Comparison of ENCODE assay signal across 27 cellular contexts in the genomic region with DNA sequence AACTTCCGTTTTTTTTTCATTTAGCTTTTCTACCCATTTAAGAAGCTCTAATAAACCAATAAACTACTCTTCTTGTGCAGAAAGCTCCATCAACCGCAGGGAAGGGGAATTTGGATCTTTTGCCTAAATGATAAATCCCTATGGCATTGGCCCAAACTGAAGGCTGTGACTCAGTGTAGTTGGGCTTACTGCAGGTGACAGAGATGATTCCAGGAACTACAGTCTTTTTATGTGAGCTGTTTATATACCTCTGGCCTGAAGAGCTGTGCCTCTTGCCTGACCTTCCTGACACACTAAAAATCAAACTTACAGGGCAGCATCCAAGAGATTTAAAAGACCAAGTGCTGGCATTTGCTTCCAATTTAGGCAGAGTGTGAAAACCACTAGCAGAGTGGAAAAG. TPM values are rescaled to one million over a fixed set of nuclear protein-coding genes. Genes with fewer than 3 reads are reported as not detected.
DNase-seq lines count a peak whose midpoint lies in the region; ATAC-seq and TF ChIP-seq lines count a peak whose summit lies in the region.
"Had no signal": no experiment of that assay in that cellular context is flagged by ENCODE, and none has a peak within 500 bp of the region (broad histone marks: within the 10 kb centered on the region; RNA-seq: fewer than 3 reads in every experiment).

No MANE protein-coding gene starts in this region.

- H3K27me3 Mint-ChIP-seq in stimulated activated naive CD8-positive, alpha-beta T cell treated with anti-CD3 and anti-CD28 coated beads, Interleukin-15, amount 100 ng/mL, for 72 hours = no peaks in the 10 kb centered on the region
- no peaks in the 10 kb centered on the region for H3K27me3 Mint-ChIP-seq in activated T-helper 17 cell treated with anti-CD3 and anti-CD28 coated beads, Interleukin-2, amount 50 U/mL, for 72 hours
- H3K27me3 Mint-ChIP-seq in natural killer cell (ENCODE audit: low read depth in 2 of 2) = no peaks in the 10 kb centered on the region
- H3K27me3 Mint-ChIP-seq: activated B cell treated with CpG ODN at 0.5 μM for 24 hours; activated CD4-positive, alpha-beta memory T cell treated with anti-CD3 and anti-CD28 coated beads for 36 hours; stimulated activated naive CD8-positive, alpha-beta T cell treated with anti-CD3 and anti-CD28 coated beads, Interleukin-15, Interleukin-2, amounts not matched to agents 100 ng/mL and 50 ng/mL, for 24 hours had no signal

- no peaks in the 10 kb centered on the region for H3K4me1 ChIP-seq in HAP-1
- H3K4me1 ChIP-seq: Caco-2, heart right ventricle, spleen had no signal

- no peak for DNase-seq in stimulated activated naive CD8-positive, alpha-beta T cell treated with anti-CD3 and anti-CD28 coated beads, Interleukin-15, Interleukin-2, amounts not matched to agents 100 U/mL and 50 U/mL, for 24 hours
- DNase-seq in stimulated activated naive CD8-positive, alpha-beta T cell treated with anti-CD3 and anti-CD28 coated beads, Interleukin-15, amount 100 ng/mL, for 72 hours = no peak
- DNase-seq in kidney tubule cell (ENCODE audit: low spot score) = peak; percentile 76
- no peak for DNase-seq in stimulated activated CD4-positive, alpha-beta T cell treated with anti-CD3 and anti-CD28 coated beads, Interleukin-12 subunit alpha, Interleukin-12 subunit beta, amount 100 ng/mL, for 4 hours
- no peak for DNase-seq in natural killer cell
- DNase-seq in NCI-H510A treated with DMSO at 0.1 percent for 48 hours (lab: John Stamatoyannopoulos, UW) = no peak
- no peak for DNase-seq in HAP-1 (ENCODE audit: low spot score in 2 of 2)
- DNase-seq: activated B cell treated with CpG ODN at 0.5 μM for 24 hours; activated CD4-positive, alpha-beta memory T cell treated with anti-CD3 and anti-CD28 coated beads for 36 hours; activated naive CD4-positive, alpha-beta T cell treated with Interleukin-2 at 50 U/mL for 16 hours; Caco-2; GOT3; heart right ventricle; mammary epithelial cell; NCI-H146; NCI-H526 treated with DMSO at 0.1 percent for 48 hours; nucleus accumbens; retina; spleen; stimulated activated CD4-positive, alpha-beta T cell treated with anti-CD3 and anti-CD28 coated beads, Interleukin-4, amount 100 ng/mL, for 24 hours; T-helper 9 cell; transverse colon had no signal

- H3K4me3 ChIP-seq in HAP-1 = no peak overlapping the region
- H3K4me3 ChIP-seq: BLaER1 treated with 17β-estradiol and CSF1 and Interleukin-3, amounts not matched to agents 10 nM and 100 nM; heart right ventricle; spleen; transverse colon had no signal

- no peak for TF ChIP-seq CTCF in natural killer cell (IDR thresholded peaks at IDR 0.05)

- H3K27me3 ChIP-seq in HAP-1 (ENCODE audit: low read depth) = no peaks in the 10 kb centered on the region
- H3K27me3 ChIP-seq: BLaER1 treated with 17β-estradiol and CSF1 and Interleukin-3, amounts not matched to agents 10 nM and 100 nM; heart right ventricle; spleen; transverse colon had no signal

- intact Hi-C loops in natural killer cell (cut with micrococcal nuclease) = no loop called here

- H3K4me1 Mint-ChIP-seq in stimulated activated naive CD8-positive, alpha-beta T cell treated with anti-CD3 and anti-CD28 coated beads, Interleukin-15, amount 100 ng/mL, for 72 hours = peaks cover 33% of the 10 kb centered on the region
- peaks cover 15% of the 10 kb centered on the region for H3K4me1 Mint-ChIP-seq in activated T-helper 17 cell treated with anti-CD3 and anti-CD28 coated beads, Interleukin-2, amount 50 U/mL, for 72 hours
- peaks cover 35 to 43% of the 10 kb centered on the region in 2 donors for H3K4me1 Mint-ChIP-seq in natural killer cell
- H3K4me1 Mint-ChIP-seq: central memory CD8-positive, alpha-beta T cell had no signal

- no peak overlapping the region for H3K27ac Mint-ChIP-seq in stimulated activated naive CD8-positive, alpha-beta T cell treated with anti-CD3 and anti-CD28 coated beads, Interleukin-15, amount 100 ng/mL, for 72 hours
- peak overlapping the region; percentile 76 for H3K27ac Mint-ChIP-seq in activated T-helper 17 cell treated with anti-CD3 and anti-CD28 coated beads, Interleukin-2, amount 50 U/mL, for 72 hours
- H3K27ac Mint-ChIP-seq in natural killer cell = peak overlapping the region in 1 of 2 donors; percentile 39
- H3K27ac Mint-ChIP-seq: activated B cell treated with CpG ODN at 0.5 μM for 24 hours; activated CD4-positive, alpha-beta memory T cell treated with anti-CD3 and anti-CD28 coated beads for 36 hours had no signal

- H3K9me3 Mint-ChIP-seq in stimulated activated naive CD8-positive, alpha-beta T cell treated with anti-CD3 and anti-CD28 coated beads, Interleukin-15, amount 100 ng/mL, for 72 hours = peaks cover 0 to 4% of the 10 kb centered on the region in 2 donors
- no peaks in the 10 kb centered on the region for H3K9me3 Mint-ChIP-seq in activated T-helper 17 cell treated with anti-CD3 and anti-CD28 coated beads, Interleukin-2, amount 50 U/mL, for 72 hours
- no peaks in the 10 kb centered on the region for H3K9me3 Mint-ChIP-seq in natural killer cell
- H3K9me3 Mint-ChIP-seq: activated B cell treated with CpG ODN at 0.5 μM for 24 hours; activated CD4-positive, alpha-beta memory T cell treated with anti-CD3 and anti-CD28 coated beads for 36 hours; central memory CD8-positive, alpha-beta T cell; stimulated activated naive CD8-positive, alpha-beta T cell treated with anti-CD3 and anti-CD28 coated beads, Interleukin-15, Interleukin-2, amounts not matched to agents 100 ng/mL and 50 ng/mL, for 24 hours had no signal

- no peak overlapping the region for H3K4me3 Mint-ChIP-seq in stimulated activated naive CD8-positive, alpha-beta T cell treated with anti-CD3 and anti-CD28 coated beads, Interleukin-15, amount 100 ng/mL, for 72 hours
- peak overlapping the region; percentile 27 for H3K4me3 Mint-ChIP-seq in activated T-helper 17 cell treated with anti-CD3 and anti-CD28 coated beads, Interleukin-2, amount 50 U/mL, for 72 hours
- H3K4me3 Mint-ChIP-seq in natural killer cell = no peak overlapping the region
- H3K4me3 Mint-ChIP-seq: activated B cell treated with CpG ODN at 0.5 μM for 24 hours; activated CD4-positive, alpha-beta memory T cell treated with anti-CD3 and anti-CD28 coated beads for 36 hours; central memory CD8-positive, alpha-beta T cell; stimulated activated naive CD8-positive, alpha-beta T cell treated with anti-CD3 and anti-CD28 coated beads, Interleukin-15, Interleukin-2, amounts not matched to agents 100 ng/mL and 50 ng/mL, for 24 hours had no signal

- H3K9me3 ChIP-seq in HAP-1 = no peaks in the 10 kb centered on the region
- H3K9me3 ChIP-seq: BLaER1 treated with 17β-estradiol and CSF1 and Interleukin-3, amounts not matched to agents 10 nM and 100 nM; Caco-2; heart right ventricle; transverse colon had no signal

- H3K36me3 ChIP-seq in HAP-1 (replicated peaks) = no peaks in the 10 kb centered on the region
- H3K36me3 ChIP-seq: BLaER1 treated with 17β-estradiol and CSF1 and Interleukin-3, amounts not matched to agents 10 nM and 100 nM; heart right ventricle; spleen; transverse colon had no signal

- in situ Hi-C loops in HAP-1 (cut with MboI; ENCODE audit: low sequenced_read_pairs) = no loop called here

- peak; percentile 36 for ATAC-seq in stimulated activated naive CD8-positive, alpha-beta T cell treated with anti-CD3 and anti-CD28 coated beads, Interleukin-15, Interleukin-2, amounts not matched to agents 100 U/mL and 50 U/mL, for 24 hours
- ATAC-seq in stimulated activated naive CD8-positive, alpha-beta T cell treated with anti-CD3 and anti-CD28 coated beads, Interleukin-15, amount 100 ng/mL, for 72 hours = no peak
- ATAC-seq in activated T-helper 17 cell treated with anti-CD3 and anti-CD28 coated beads, Interleukin-2, amount 50 U/mL, for 72 hours (replicated peaks) = peak; percentile 57
- no peak for ATAC-seq in natural killer cell
- ATAC-seq: heart right ventricle had no signal

- peaks cover 15% of the 10 kb centered on the region for H3K36me3 Mint-ChIP-seq in activated T-helper 17 cell treated with anti-CD3 and anti-CD28 coated beads, Interleukin-2, amount 50 U/mL, for 72 hours (ENCODE audit: low read depth)
- H3K36me3 Mint-ChIP-seq in natural killer cell = peaks cover 16% of the 10 kb centered on the region

RNA-seq across cellular contexts. Expression of a gene that starts 25.2 kb away (rescaled TPM):
- total RNA-seq in activated T-helper 17 cell treated with anti-CD3 and anti-CD28 coated beads, Interleukin-2, amount 50 U/mL, for 72 hours = 10 to 100 TPM; 14.7 to 19.0 TPM
- 10 to 100 TPM; 62.8 to 99.5 (median 81.4) TPM for total RNA-seq in natural killer cell
- total RNA-seq: G401 had no signal

RNA-seq across cellular contexts. Expression of a gene that starts 52.7 kb away (rescaled TPM):
- under 1 TPM; 0.24 to 0.56 TPM for total RNA-seq in activated T-helper 17 cell treated with anti-CD3 and anti-CD28 coated beads, Interleukin-2, amount 50 U/mL, for 72 hours
- 1 to 10 TPM in 2 of 3 donors, under 1 TPM in 1; 0.29 to 1.7 (median 1.1) TPM for total RNA-seq in natural killer cell
- total RNA-seq: G401 had no signal

Comparison
In these comparisons a context has a peak if more than half of its experiments do, and no peak if none do; other contexts are left out.
1. ATAC-seq: peak in stimulated activated naive CD8-positive, alpha-beta T cell treated with anti-CD3 and anti-CD28 coated beads, Interleukin-15, Interleukin-2, amounts not matched to agents 100 U/mL and 50 U/mL, for 24 hours (single experiment) and activated T-helper 17 cell treated with anti-CD3 and anti-CD28 coated beads, Interleukin-2, amount 50 U/mL, for 72 hours (single experiment); none in stimulated activated naive CD8-positive, alpha-beta T cell treated with anti-CD3 and anti-CD28 coated beads, Interleukin-15, amount 100 ng/mL, for 72 hours (single experiment) and natural killer cell (0 of 3).